ENCODE assay signal across 1 cellular context in the genomic region with DNA sequence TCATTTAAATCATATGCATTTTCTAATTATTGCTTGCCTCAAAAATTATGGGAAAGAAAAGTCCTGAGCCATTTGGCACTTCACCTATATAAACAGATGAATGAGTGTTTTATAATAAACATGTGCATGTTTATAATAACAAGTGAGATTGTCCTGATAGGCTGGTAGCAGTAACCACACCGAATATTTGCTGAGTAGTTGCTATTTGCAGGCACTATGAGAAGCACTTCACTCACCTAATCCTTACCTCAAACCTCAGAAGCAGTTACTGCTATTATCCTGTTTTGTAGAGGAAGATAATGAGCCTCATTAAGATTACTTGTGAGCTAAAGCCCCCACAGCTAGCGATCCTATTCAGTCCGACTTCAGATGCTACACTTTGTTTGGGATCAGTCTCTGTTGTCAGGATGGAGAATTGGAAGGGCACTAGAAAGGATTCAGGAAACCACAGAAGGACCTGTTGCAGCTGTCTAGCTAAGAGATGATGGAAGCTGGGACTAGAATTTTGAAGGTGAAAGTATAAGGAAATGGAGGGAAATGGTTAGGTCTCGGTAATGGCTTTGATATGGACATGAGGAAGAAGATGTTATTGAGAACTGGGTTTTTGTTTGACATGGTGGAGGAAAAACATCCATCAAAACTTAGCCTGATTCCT.
TF ChIP-seq lines count a peak whose summit lies in the region.

No MANE protein-coding gene starts in this region.

TF ChIP-seq in HEK293, 187 proteins besides CTCF, POLR2A, EP300 and RAD21 (continued from another document):
- no peak for TF ChIP-seq KLF7 (tag by site-specific recombination; IDR thresholded peaks at IDR 0.05; ENCODE audit: borderline replicate concordance)
TF ChIP-seq in HEK293: peak in this region for 3.
